ENCODE assay signal across 21 cellular contexts in the genomic region with DNA sequence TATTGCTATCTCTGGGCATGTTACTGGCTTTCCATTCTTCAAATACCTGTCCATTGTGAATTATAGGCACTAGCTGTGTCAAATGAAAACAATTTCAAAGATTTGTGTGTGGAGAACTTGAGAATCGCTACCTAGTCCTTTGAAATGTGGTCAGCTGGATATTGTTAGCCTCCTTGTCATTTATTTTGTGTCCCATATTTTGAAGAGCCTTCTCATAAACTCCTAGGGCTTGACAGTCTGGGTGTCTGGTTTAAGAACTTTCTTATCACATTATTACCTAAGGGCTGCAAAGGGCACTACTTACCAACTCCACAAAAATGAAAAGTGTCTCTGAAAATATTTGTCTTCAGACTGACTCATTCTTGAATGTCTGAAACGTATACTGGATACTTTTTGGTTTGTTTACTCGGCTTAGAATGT. TPM values are rescaled to one million over a fixed set of nuclear protein-coding genes. Genes with fewer than 3 reads are reported as not detected.
"Had no signal": no experiment of that assay in that cellular context is flagged by ENCODE, and none has a peak within 500 bp of the region (broad histone marks: within the 10 kb centered on the region; RNA-seq: fewer than 3 reads in every experiment).

No MANE protein-coding gene starts in this region.

- H3K27me3 ChIP-seq: esophagus squamous epithelium, tibial nerve had no signal

- ATAC-seq: activated naive CD8-positive, alpha-beta T cell treated with anti-CD3 and anti-CD28 coated beads, Interleukin-2, amount 50 U/mL, for 24 hours; activated T-helper 17 cell treated with anti-CD3 and anti-CD28 coated beads, Interleukin-2, amount 50 U/mL, for 72 hours; natural killer cell treated with Interleukin-12 subunit alpha and Interleukin-12 subunit beta and Interleukin-15 and Interleukin-18, amount 100 ng/mL, for 72 hours; right cardiac atrium had no signal

- DNase-seq: activated CD4-positive, alpha-beta T cell treated with anti-CD3 and anti-CD28 coated beads for 1 hour; activated CD4-positive, alpha-beta T cell treated with anti-CD3 and anti-CD28 coated beads, Interleukin-2, amount 50 U/mL, for 4 hours; activated naive CD4-positive, alpha-beta T cell treated with anti-CD3 and anti-CD28 coated beads for 36 hours; activated naive CD8-positive, alpha-beta T cell treated with anti-CD3 and anti-CD28 coated beads, Interleukin-2, amount 50 U/mL, for 24 hours; activated T-cell treated with anti-CD3 and anti-CD28 coated beads for 4 hours; effector CD8-positive, alpha-beta T cell; esophagus squamous epithelium; hippocampal formation; kidney; nucleus accumbens; right cardiac atrium; small intestine; stimulated activated CD4-positive, alpha-beta T cell treated with anti-CD3 and anti-CD28 coated beads, Interleukin-4, amount 100 ng/mL, for 24 hours; stimulated activated naive CD4-positive, alpha-beta T cell treated with Interleukin-2 at 50 U/mL for 16 hours; substantia nigra; T1000 had no signal

- H3K36me3 ChIP-seq: esophagus squamous epithelium, tibial nerve had no signal

- H3K4me3 ChIP-seq: esophagus squamous epithelium, tibial nerve had no signal

- H3K9me3 ChIP-seq: esophagus squamous epithelium, tibial nerve had no signal

- H3K4me1 ChIP-seq: esophagus squamous epithelium, tibial nerve had no signal

- H3K27ac ChIP-seq: esophagus squamous epithelium, tibial nerve, VCaP had no signal

RNA-seq across cellular contexts. Expression of a gene that starts 50.2 kb away (rescaled TPM):
- total RNA-seq: activated naive CD4-positive, alpha-beta T cell treated with anti-CD3 and anti-CD28 coated beads for 36 hours; endothelial cell of umbilical vein had no signal
- polyA plus RNA-seq: endothelial cell of umbilical vein had no signal

RNA-seq across cellular contexts. Expression of a gene that starts 50.6 kb away (rescaled TPM):
- total RNA-seq: activated naive CD4-positive, alpha-beta T cell treated with anti-CD3 and anti-CD28 coated beads for 36 hours; endothelial cell of umbilical vein had no signal
- polyA plus RNA-seq: endothelial cell of umbilical vein had no signal
